Comparison of ENCODE assay signal across 1 cellular context in the genomic region with DNA sequence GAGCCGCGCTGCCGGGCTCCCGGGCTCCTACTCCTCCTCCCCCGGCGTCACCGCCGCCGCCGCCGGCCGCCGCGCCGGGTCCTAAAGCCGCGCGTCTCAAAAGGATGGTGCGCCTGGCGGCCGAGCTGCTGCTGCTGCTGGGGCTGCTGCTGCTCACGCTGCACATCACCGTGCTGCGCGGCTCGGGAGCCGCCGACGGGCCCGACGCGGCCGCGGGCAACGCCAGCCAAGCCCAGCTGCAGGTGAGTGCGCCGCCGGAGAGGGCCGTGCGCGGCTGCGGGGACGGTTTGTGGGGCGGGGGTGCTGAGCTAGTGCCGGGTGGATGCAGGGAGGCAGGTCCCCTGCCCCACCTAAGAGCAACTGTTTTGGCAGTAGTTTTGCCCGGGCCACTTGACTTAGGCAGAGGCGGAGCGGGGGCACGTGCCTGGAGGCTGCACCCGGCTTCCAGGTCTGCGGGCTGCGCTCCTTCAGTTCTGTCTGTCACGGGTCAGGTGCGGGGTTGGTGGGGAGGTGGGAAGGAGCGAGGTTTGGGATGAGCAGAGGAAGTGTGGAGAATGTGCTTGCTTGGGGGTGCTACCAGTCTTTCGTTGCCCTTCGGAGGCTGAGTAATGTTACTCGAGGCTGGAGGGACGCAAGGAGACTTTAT.
TF ChIP-seq lines count a peak whose summit lies in the region.

No MANE protein-coding gene starts in this region.

TF ChIP-seq in HepG2, 621 proteins besides CTCF, POLR2A, EP300 and RAD21 (continued from another document and continues in another):
- TF ChIP-seq, protein P1, sequence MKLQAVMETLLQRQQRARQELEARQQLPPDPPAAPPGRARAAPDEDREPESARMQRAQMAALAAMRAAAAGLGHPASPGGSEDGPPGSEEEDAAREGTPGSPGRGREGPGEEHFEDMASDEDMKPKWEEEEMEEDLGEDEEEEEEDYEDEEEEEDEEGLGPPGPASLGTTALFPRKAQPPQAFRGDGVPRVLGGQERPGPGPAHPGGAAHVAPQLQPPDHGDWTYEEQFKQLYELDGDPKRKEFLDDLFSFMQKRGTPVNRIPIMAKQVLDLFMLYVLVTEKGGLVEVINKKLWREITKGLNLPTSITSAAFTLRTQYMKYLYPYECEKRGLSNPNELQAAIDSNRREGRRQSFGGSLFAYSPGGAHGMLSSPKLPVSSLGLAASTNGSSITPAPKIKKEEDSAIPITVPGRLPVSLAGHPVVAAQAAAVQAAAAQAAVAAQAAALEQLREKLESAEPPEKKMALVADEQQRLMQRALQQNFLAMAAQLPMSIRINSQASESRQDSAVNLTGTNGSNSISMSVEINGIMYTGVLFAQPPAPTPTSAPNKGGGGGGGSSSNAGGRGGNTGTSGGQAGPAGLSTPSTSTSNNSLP (IDR thresholded peaks at IDR 0.05; ENCODE audit: low read depth, low read length), result no peak
- no peak for TF ChIP-seq SIX1 (CRISPR knock-in tag; IDR thresholded peaks at IDR 0.05; ENCODE audit: borderline replicate concordance)
- TF ChIP-seq ZNF724P (CRISPR knock-in tag; IDR thresholded peaks at IDR 0.05; ENCODE audit: borderline replicate concordance), result peak; percentile 81; the same call in 1 of the 2 replicates
- peak; percentile 59 for TF ChIP-seq KDM2A (CRISPR knock-in tag; IDR thresholded peaks at IDR 0.05; ENCODE audit: borderline replicate concordance, low read depth)
- TF ChIP-seq GATAD2A (CRISPR knock-in tag; IDR thresholded peaks at IDR 0.05), result no peak
- no peak for TF ChIP-seq ZNF383 (CRISPR knock-in tag; IDR thresholded peaks at IDR 0.05; ENCODE audit: borderline replicate concordance)
- TF ChIP-seq, protein P2, sequence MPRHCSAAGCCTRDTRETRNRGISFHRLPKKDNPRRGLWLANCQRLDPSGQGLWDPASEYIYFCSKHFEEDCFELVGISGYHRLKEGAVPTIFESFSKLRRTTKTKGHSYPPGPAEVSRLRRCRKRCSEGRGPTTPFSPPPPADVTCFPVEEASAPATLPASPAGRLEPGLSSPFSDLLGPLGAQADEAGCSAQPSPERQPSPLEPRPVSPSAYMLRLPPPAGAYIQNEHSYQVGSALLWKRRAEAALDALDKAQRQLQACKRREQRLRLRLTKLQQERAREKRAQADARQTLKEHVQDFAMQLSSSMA (CRISPR knock-in tag; IDR thresholded peaks at IDR 0.05), result no peak
- TF ChIP-seq, protein P3, sequence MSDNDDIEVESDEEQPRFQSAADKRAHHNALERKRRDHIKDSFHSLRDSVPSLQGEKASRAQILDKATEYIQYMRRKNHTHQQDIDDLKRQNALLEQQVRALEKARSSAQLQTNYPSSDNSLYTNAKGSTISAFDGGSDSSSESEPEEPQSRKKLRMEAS (IDR thresholded peaks at IDR 0.05), result peak; percentile 76
- TF ChIP-seq MBD4 (IDR thresholded peaks at IDR 0.05; ENCODE audit: borderline replicate concordance, low read length), result no peak
- TF ChIP-seq ZNF251 (CRISPR knock-in tag; IDR thresholded peaks at IDR 0.05), result no peak
- TF ChIP-seq ZNF878 (CRISPR knock-in tag; IDR thresholded peaks at IDR 0.05), result no peak
- no peak for TF ChIP-seq PHF5A (CRISPR knock-in tag; IDR thresholded peaks at IDR 0.05; ENCODE audit: low read depth, unreplicated experiment)
- TF ChIP-seq, protein P4, sequence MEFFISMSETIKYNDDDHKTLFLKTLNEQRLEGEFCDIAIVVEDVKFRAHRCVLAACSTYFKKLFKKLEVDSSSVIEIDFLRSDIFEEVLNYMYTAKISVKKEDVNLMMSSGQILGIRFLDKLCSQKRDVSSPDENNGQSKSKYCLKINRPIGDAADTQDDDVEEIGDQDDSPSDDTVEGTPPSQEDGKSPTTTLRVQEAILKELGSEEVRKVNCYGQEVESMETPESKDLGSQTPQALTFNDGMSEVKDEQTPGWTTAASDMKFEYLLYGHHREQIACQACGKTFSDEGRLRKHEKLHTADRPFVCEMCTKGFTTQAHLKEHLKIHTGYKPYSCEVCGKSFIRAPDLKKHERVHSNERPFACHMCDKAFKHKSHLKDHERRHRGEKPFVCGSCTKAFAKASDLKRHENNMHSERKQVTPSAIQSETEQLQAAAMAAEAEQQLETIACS (CRISPR knock-in tag; IDR thresholded peaks at IDR 0.05), result 0 out of 2 replicates have a peak, but pooled peaks have one; percentile 49
- no peak for TF ChIP-seq SMARCE1 (IDR thresholded peaks at IDR 0.05; ENCODE audit: borderline replicate concordance)
- TF ChIP-seq, protein P5, sequence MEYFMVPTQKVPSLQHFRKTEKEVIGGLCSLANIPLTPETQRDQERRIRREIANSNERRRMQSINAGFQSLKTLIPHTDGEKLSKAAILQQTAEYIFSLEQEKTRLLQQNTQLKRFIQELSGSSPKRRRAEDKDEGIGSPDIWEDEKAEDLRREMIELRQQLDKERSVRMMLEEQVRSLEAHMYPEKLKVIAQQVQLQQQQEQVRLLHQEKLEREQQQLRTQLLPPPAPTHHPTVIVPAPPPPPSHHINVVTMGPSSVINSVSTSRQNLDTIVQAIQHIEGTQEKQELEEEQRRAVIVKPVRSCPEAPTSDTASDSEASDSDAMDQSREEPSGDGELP (IDR thresholded peaks at IDR 0.05; ENCODE audit: borderline replicate concordance, low read depth), result no peak
- TF ChIP-seq, protein P6, sequence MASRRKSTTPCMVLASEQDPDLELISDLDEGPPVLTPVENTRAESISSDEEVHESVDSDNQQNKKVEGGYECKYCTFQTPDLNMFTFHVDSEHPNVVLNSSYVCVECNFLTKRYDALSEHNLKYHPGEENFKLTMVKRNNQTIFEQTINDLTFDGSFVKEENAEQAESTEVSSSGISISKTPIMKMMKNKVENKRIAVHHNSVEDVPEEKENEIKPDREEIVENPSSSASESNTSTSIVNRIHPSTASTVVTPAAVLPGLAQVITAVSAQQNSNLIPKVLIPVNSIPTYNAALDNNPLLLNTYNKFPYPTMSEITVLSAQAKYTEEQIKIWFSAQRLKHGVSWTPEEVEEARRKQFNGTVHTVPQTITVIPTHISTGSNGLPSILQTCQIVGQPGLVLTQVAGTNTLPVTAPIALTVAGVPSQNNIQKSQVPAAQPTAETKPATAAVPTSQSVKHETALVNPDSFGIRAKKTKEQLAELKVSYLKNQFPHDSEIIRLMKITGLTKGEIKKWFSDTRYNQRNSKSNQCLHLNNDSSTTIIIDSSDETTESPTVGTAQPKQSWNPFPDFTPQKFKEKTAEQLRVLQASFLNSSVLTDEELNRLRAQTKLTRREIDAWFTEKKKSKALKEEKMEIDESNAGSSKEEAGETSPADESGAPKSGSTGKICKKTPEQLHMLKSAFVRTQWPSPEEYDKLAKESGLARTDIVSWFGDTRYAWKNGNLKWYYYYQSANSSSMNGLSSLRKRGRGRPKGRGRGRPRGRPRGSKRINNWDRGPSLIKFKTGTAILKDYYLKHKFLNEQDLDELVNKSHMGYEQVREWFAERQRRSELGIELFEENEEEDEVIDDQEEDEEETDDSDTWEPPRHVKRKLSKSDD (CRISPR knock-in tag; IDR thresholded peaks at IDR 0.05; ENCODE audit: low read depth), result 0 out of 2 replicates have a peak, but pooled peaks have one; percentile 41
- TF ChIP-seq, protein P7, sequence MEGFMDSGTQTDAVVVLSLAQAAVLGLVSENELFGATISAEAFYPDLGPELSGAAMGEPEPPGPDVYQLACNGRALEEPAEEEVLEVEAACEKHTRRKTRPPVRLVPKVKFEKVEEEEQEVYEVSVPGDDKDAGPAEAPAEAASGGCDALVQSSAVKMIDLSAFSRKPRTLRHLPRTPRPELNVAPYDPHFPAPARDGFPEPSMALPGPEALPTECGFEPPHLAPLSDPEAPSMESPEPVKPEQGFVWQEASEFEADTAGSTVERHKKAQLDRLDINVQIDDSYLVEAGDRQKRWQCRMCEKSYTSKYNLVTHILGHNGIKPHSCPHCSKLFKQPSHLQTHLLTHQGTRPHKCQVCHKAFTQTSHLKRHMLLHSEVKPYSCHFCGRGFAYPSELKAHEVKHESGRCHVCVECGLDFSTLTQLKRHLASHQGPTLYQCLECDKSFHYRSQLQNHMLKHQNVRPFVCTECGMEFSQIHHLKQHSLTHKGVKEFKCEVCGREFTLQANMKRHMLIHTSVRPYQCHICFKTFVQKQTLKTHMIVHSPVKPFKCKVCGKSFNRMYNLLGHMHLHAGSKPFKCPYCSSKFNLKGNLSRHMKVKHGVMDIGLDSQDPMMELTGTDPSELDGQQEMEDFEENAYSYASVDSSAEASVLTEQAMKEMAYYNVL (CRISPR knock-in tag; IDR thresholded peaks at IDR 0.05; ENCODE audit: borderline replicate concordance), result no peak
- TF ChIP-seq CBX2 (IDR thresholded peaks at IDR 0.05; ENCODE audit: low read depth, low read length), result no peak
- peak; percentile 76; the same call in 1 of the 2 replicates for TF ChIP-seq CBX2 (CRISPR knock-in tag; IDR thresholded peaks at IDR 0.05; ENCODE audit: low read depth)
- TF ChIP-seq, protein P8, sequence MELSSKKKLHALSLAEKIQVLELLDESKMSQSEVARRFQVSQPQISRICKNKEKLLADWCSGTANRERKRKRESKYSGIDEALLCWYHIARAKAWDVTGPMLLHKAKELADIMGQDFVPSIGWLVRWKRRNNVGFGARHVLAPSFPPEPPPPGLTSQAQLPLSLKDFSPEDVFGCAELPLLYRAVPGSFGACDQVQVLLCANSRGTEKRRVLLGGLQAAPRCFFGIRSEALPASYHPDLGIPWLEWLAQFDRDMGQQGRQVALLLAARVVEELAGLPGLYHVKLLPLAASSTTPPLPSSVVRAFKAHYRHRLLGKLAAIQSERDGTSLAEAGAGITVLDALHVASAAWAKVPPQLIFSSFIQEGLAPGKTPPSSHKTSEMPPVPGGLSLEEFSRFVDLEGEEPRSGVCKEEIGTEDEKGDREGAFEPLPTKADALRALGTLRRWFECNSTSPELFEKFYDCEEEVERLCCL (CRISPR knock-in tag; IDR thresholded peaks at IDR 0.05; ENCODE audit: borderline replicate concordance), result no peak
- TF ChIP-seq TBX3 (IDR thresholded peaks at IDR 0.05; ENCODE audit: borderline replicate concordance), result no peak
- TF ChIP-seq JUND (CRISPR knock-in tag; IDR thresholded peaks at IDR 0.05), result no peak; the same call in 1 of the 2 replicates
- TF ChIP-seq, protein P9, sequence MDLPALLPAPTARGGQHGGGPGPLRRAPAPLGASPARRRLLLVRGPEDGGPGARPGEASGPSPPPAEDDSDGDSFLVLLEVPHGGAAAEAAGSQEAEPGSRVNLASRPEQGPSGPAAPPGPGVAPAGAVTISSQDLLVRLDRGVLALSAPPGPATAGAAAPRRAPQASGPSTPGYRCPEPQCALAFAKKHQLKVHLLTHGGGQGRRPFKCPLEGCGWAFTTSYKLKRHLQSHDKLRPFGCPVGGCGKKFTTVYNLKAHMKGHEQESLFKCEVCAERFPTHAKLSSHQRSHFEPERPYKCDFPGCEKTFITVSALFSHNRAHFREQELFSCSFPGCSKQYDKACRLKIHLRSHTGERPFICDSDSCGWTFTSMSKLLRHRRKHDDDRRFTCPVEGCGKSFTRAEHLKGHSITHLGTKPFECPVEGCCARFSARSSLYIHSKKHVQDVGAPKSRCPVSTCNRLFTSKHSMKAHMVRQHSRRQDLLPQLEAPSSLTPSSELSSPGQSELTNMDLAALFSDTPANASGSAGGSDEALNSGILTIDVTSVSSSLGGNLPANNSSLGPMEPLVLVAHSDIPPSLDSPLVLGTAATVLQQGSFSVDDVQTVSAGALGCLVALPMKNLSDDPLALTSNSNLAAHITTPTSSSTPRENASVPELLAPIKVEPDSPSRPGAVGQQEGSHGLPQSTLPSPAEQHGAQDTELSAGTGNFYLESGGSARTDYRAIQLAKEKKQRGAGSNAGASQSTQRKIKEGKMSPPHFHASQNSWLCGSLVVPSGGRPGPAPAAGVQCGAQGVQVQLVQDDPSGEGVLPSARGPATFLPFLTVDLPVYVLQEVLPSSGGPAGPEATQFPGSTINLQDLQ (CRISPR knock-in tag; IDR thresholded peaks at IDR 0.05), result peak; percentile 61; the same call in 1 of the 2 replicates
- TF ChIP-seq ZSCAN12 (CRISPR knock-in tag; IDR thresholded peaks at IDR 0.05), result no peak
- TF ChIP-seq, protein P10, sequence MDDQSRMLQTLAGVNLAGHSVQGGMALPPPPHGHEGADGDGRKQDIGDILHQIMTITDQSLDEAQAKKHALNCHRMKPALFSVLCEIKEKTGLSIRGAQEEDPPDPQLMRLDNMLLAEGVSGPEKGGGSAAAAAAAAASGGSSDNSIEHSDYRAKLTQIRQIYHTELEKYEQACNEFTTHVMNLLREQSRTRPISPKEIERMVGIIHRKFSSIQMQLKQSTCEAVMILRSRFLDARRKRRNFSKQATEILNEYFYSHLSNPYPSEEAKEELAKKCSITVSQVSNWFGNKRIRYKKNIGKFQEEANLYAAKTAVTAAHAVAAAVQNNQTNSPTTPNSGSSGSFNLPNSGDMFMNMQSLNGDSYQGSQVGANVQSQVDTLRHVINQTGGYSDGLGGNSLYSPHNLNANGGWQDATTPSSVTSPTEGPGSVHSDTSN (CRISPR knock-in tag; IDR thresholded peaks at IDR 0.05; ENCODE audit: borderline replicate concordance), result no peak
- no peak for TF ChIP-seq SOX6 (IDR thresholded peaks at IDR 0.05)
- TF ChIP-seq SOX6 (CRISPR knock-in tag; IDR thresholded peaks at IDR 0.05), result no peak
- TF ChIP-seq, protein P11, sequence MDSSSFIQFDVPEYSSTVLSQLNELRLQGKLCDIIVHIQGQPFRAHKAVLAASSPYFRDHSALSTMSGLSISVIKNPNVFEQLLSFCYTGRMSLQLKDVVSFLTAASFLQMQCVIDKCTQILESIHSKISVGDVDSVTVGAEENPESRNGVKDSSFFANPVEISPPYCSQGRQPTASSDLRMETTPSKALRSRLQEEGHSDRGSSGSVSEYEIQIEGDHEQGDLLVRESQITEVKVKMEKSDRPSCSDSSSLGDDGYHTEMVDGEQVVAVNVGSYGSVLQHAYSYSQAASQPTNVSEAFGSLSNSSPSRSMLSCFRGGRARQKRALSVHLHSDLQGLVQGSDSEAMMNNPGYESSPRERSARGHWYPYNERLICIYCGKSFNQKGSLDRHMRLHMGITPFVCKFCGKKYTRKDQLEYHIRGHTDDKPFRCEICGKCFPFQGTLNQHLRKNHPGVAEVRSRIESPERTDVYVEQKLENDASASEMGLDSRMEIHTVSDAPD (CRISPR knock-in tag; IDR thresholded peaks at IDR 0.05), result no peak; the same call in 1 of the 2 replicates
- 0 out of 2 replicates have a peak, but pooled peaks have one; percentile 22 for TF ChIP-seq ZNF629 (CRISPR knock-in tag; conservative IDR thresholded peaks at IDR 0.05)
- TF ChIP-seq, protein P12, sequence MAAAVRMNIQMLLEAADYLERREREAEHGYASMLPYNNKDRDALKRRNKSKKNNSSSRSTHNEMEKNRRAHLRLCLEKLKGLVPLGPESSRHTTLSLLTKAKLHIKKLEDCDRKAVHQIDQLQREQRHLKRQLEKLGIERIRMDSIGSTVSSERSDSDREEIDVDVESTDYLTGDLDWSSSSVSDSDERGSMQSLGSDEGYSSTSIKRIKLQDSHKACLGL (CRISPR knock-in tag; IDR thresholded peaks at IDR 0.05), result peak; percentile 43; the same call in 1 of the 2 replicates
- no peak for TF ChIP-seq JUNB (CRISPR knock-in tag; IDR thresholded peaks at IDR 0.05; ENCODE audit: borderline replicate concordance)
- no peak for TF ChIP-seq SOX13 (IDR thresholded peaks at IDR 0.05)
- TF ChIP-seq SOX13 (CRISPR knock-in tag; conservative IDR thresholded peaks at IDR 0.05 in 1 of 2, IDR thresholded peaks at IDR 0.05 in 1 of 2), result peak in 1 of 2 experiments; percentile 31; a peak in 1 of 4 replicates
- no peak for TF ChIP-seq SP1 (IDR thresholded peaks at IDR 0.05)
- TF ChIP-seq SP1 (CRISPR knock-in tag; IDR thresholded peaks at IDR 0.05), result 0 out of 2 replicates have a peak, but pooled peaks have one; percentile 40
- no peak for TF ChIP-seq GFI1 (CRISPR knock-in tag; IDR thresholded peaks at IDR 0.05; ENCODE audit: borderline replicate concordance)
- peak; percentile 50; the same call in 1 of the 2 replicates for TF ChIP-seq KDM5B (CRISPR knock-in tag; IDR thresholded peaks at IDR 0.05; ENCODE audit: borderline replicate concordance)
